ENCODE assay signal across 24 cellular contexts in the genomic region with DNA sequence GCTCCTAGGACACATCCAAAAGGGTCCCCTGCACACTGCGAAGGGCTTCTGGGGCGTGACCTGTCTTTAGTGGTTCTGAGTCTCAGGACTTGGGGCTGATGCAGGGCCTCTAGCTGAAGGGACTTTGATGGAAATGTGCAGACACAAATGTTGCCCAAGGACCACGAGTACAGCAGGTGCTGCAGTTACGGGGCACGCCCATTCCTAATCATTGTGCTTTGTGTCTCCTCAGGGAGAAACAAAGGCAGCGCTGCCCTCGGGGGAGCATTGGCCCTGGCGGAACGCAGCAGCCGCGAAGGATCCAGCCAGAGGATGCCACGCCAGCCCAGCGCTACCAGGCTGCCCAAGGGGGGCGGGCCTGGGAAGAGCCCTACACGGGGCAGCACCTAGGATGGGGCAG. TPM values are rescaled to one million over a fixed set of nuclear protein-coding genes. Genes with fewer than 3 reads are reported as not detected.
"Had no signal": no experiment of that assay in that cellular context is flagged by ENCODE, and none has a peak within 500 bp of the region (broad histone marks: within the 10 kb centered on the region; RNA-seq: fewer than 3 reads in every experiment).

No MANE protein-coding gene starts in this region.

- DNase-seq: activated CD4-positive, alpha-beta T cell treated with anti-CD3 and anti-CD28 coated beads for 4 hours; activated CD8-positive, alpha-beta T cell treated with anti-CD3 and anti-CD28 coated beads for 36 hours; activated gamma-delta T cell; activated naive CD4-positive, alpha-beta T cell treated with anti-CD3 and anti-CD28 coated beads for 36 hours; activated T-cell treated with anti-CD3 and anti-CD28 coated beads, Interleukin-2, amount 50 U/mL, for 24 hours; amygdala; NCI-H1092 treated with DMSO at 0.1 percent for 48 hours; NCI-H1417 treated with DMSO at 0.1 percent for 48 hours; NCI-H1694; NCI-H2029; NCI-H345; NCI-H510A; NCI-H526 treated with DMSO at 0.1 percent for 48 hours; SHP77 treated with DMSO at 0.1 percent for 48 hours had no signal

- H3K36me3 Mint-ChIP-seq: activated naive CD8-positive, alpha-beta T cell had no signal

- H3K4me3 Mint-ChIP-seq: activated CD8-positive, alpha-beta T cell treated with anti-CD3 and anti-CD28 coated beads for 36 hours; activated naive CD4-positive, alpha-beta T cell treated with anti-CD3 and anti-CD28 coated beads for 36 hours; activated naive CD8-positive, alpha-beta T cell; activated T-cell treated with anti-CD3 and anti-CD28 coated beads, Interleukin-2, amount 50 U/mL, for 24 hours; activated T-helper 1 cell treated with anti-CD3 and anti-CD28 coated beads, Interleukin-12 subunit alpha, Interleukin-12 subunit beta, Interleukin-2, Interleukin-4 antibody, amounts not matched to agents 30 ng/mL and 10 ng/mL and 1 ng/mL, durations not matched to agents 14 hours and 24 hours and 36 hours; brain; central memory CD8-positive, alpha-beta T cell; T-helper 1 cell treated with Interleukin-12 subunit alpha and Interleukin-12 subunit beta and Interleukin-4 antibody, amounts not matched to agents 30 μg/mL and 1 μg/mL, for 36 hours had no signal

- FAIRE-seq: astrocyte, RCC 7860 had no signal

- H3K9me3 Mint-ChIP-seq: activated CD8-positive, alpha-beta T cell treated with anti-CD3 and anti-CD28 coated beads for 36 hours; activated naive CD4-positive, alpha-beta T cell treated with anti-CD3 and anti-CD28 coated beads for 36 hours; activated T-cell treated with anti-CD3 and anti-CD28 coated beads, Interleukin-2, amount 50 U/mL, for 24 hours; activated T-helper 1 cell treated with anti-CD3 and anti-CD28 coated beads, Interleukin-12 subunit alpha, Interleukin-12 subunit beta, Interleukin-2, Interleukin-4 antibody, amounts not matched to agents 30 ng/mL and 10 ng/mL and 1 ng/mL, durations not matched to agents 14 hours and 24 hours and 36 hours; brain; central memory CD8-positive, alpha-beta T cell; T-helper 1 cell treated with Interleukin-12 subunit alpha and Interleukin-12 subunit beta and Interleukin-4 antibody, amounts not matched to agents 30 μg/mL and 1 μg/mL, for 36 hours had no signal

- H3K27ac Mint-ChIP-seq: activated CD8-positive, alpha-beta T cell treated with anti-CD3 and anti-CD28 coated beads for 36 hours; activated naive CD4-positive, alpha-beta T cell treated with anti-CD3 and anti-CD28 coated beads for 36 hours; activated naive CD8-positive, alpha-beta T cell; activated T-cell treated with anti-CD3 and anti-CD28 coated beads, Interleukin-2, amount 50 U/mL, for 24 hours; activated T-helper 1 cell treated with anti-CD3 and anti-CD28 coated beads, Interleukin-12 subunit alpha, Interleukin-12 subunit beta, Interleukin-2, Interleukin-4 antibody, amounts not matched to agents 30 ng/mL and 10 ng/mL and 1 ng/mL, durations not matched to agents 14 hours and 24 hours and 36 hours; brain; T-helper 1 cell treated with Interleukin-12 subunit alpha and Interleukin-12 subunit beta and Interleukin-4 antibody, amounts not matched to agents 30 μg/mL and 1 μg/mL, for 36 hours had no signal

- H3K27me3 Mint-ChIP-seq: activated CD8-positive, alpha-beta T cell treated with anti-CD3 and anti-CD28 coated beads for 36 hours; activated naive CD8-positive, alpha-beta T cell; activated T-cell treated with anti-CD3 and anti-CD28 coated beads, Interleukin-2, amount 50 U/mL, for 24 hours; brain; central memory CD8-positive, alpha-beta T cell had no signal

- ATAC-seq: activated CD4-positive, CD25-positive, alpha-beta regulatory T cell treated with anti-CD3 and anti-CD28 coated beads, Interleukin-2, amount 50 U/mL, for 24 hours; activated CD8-positive, alpha-beta T cell treated with anti-CD3 and anti-CD28 coated beads for 36 hours had no signal

- H3K4me1 Mint-ChIP-seq: brain; central memory CD8-positive, alpha-beta T cell had no signal

RNA-seq across cellular contexts. Expression of a gene that starts 8.0 kb away (rescaled TPM):
- total RNA-seq: activated CD8-positive, alpha-beta T cell treated with anti-CD3 and anti-CD28 coated beads for 36 hours; activated naive CD4-positive, alpha-beta T cell treated with anti-CD3 and anti-CD28 coated beads for 36 hours; activated T-helper 1 cell treated with anti-CD3 and anti-CD28 coated beads, Interleukin-12 subunit alpha, Interleukin-12 subunit beta, Interleukin-2, Interleukin-4 antibody, amounts not matched to agents 30 ng/mL and 10 ng/mL and 1 ng/mL, durations not matched to agents 14 hours and 24 hours and 36 hours; astrocyte; MCF 10A; SK-MEL-5 had no signal

RNA-seq across cellular contexts. Expression of a gene that starts 45.3 kb away (rescaled TPM):
- total RNA-seq: MCF 10A had no signal
